Comparison of ENCODE assay signal across 24 cellular contexts in genomic region chr2:97707428-97708380, GRCh38. TPM values are rescaled to one million over a fixed set of nuclear protein-coding genes. Genes with fewer than 3 reads are reported as not detected.
DNase-seq lines count a peak whose midpoint lies in the region; TF ChIP-seq lines count a peak whose summit lies in the region.
"Had no signal": no experiment of that assay in that cellular context is flagged by ENCODE, and none has a peak within 500 bp of the region (broad histone marks: within the 10 kb centered on the region; RNA-seq: fewer than 3 reads in every experiment).

No MANE protein-coding gene starts in this region.

- H3K4me2 ChIP-seq in BLaER1 = peak overlapping the region; percentile 74

- H3K4me1 Mint-ChIP-seq in endodermal cell (peaks cover 26% of the 10 kb centered on the region), nephron progenitor cell (peaks cover 24% of the 10 kb centered on the region)

- in situ Hi-C loops in KBM-7 (cut with MboI; ENCODE audit: low pct_unique_long_range_greater_than_20kb, low sequenced_read_pairs) = no loop called here

- H3K27ac Mint-ChIP-seq in endodermal cell (no peak overlapping the region), nephron progenitor cell (peak overlapping the region; percentile 29)
- H3K27ac Mint-ChIP-seq: memory B cell; natural killer cell treated with Interleukin-12 subunit alpha and Interleukin-12 subunit beta and Interleukin-15 and Interleukin-18, amount 100 ng/mL, for 72 hours; T-helper 17 cell had no signal

- H3K4me1 ChIP-seq in BLaER1 (peaks cover 83% of the 10 kb centered on the region), endodermal cell (ENCODE audit: control insufficient read depth, insufficient read depth, low read length) (peaks cover 19% of the 10 kb centered on the region)
- H3K4me1 ChIP-seq: psoas muscle, SJCRH30, vagina had no signal

- TF ChIP-seq CTCF in endodermal cell (conservative IDR thresholded peaks at IDR 0.05) (no peak), nephron progenitor cell (IDR thresholded peaks at IDR 0.05) (no peak)

- H3K27me3 ChIP-seq in BLaER1 = no peaks in the 10 kb centered on the region
- H3K27me3 ChIP-seq in endodermal cell (ENCODE audit: control insufficient read depth, insufficient read depth, low read length, poor library complexity, severe bottlenecking) = no peaks in the 10 kb centered on the region
- H3K27me3 ChIP-seq: SJCRH30, vagina had no signal

- no peaks in the 10 kb centered on the region for H3K36me3 ChIP-seq in BLaER1
- H3K36me3 ChIP-seq in endodermal cell (ENCODE audit: control insufficient read depth, insufficient read depth, low read length) = no peaks in the 10 kb centered on the region
- H3K36me3 ChIP-seq: SJCRH30, vagina had no signal

- H4K20me1 ChIP-seq in BLaER1 = no peaks in the 10 kb centered on the region

- 94% methylated on average over 12 to 14 of the region's 14 CpGs for WGBS in endodermal cell (ENCODE audit: insufficient coverage in 1 of 2, insufficient read length in 1 of 2), 2 experiments

- H3K27me3 Mint-ChIP-seq in endodermal cell (ENCODE audit: insufficient read depth) = no peaks in the 10 kb centered on the region
- peaks cover 8% of the 10 kb centered on the region for H3K27me3 Mint-ChIP-seq in nephron progenitor cell (ENCODE audit: low read depth, poor library complexity)
- H3K27me3 Mint-ChIP-seq: natural killer cell treated with Interleukin-12 subunit alpha and Interleukin-12 subunit beta and Interleukin-15 and Interleukin-18, amount 100 ng/mL, for 72 hours; T-helper 17 cell had no signal

- H3K36me3 Mint-ChIP-seq in endodermal cell (ENCODE audit: low read depth) = peaks cover 2% of the 10 kb centered on the region
- no peaks in the 10 kb centered on the region for H3K36me3 Mint-ChIP-seq in nephron progenitor cell (ENCODE audit: low read depth)
- H3K36me3 Mint-ChIP-seq: memory B cell; natural killer cell treated with Interleukin-12 subunit alpha and Interleukin-12 subunit beta and Interleukin-15 and Interleukin-18, amount 100 ng/mL, for 72 hours had no signal

- H3K27ac ChIP-seq in BLaER1 (peak overlapping the region; percentile 61), endodermal cell (ENCODE audit: low read depth, low read length) (no peak overlapping the region)
- H3K27ac ChIP-seq: psoas muscle, SJCRH30, vagina had no signal

- H3K4me3 ChIP-seq in BLaER1 (no peak overlapping the region), endodermal cell (ENCODE audit: low read length) (no peak overlapping the region)
- H3K4me3 ChIP-seq: psoas muscle, SJCRH30, vagina had no signal

- H3K9ac ChIP-seq in BLaER1 (peak overlapping the region; percentile 1; the same call in 1 of the 2 replicates), endodermal cell (ENCODE audit: extremely low read depth, low read length, poor library complexity, severe bottlenecking) (no peak overlapping the region)

- no peaks in the 10 kb centered on the region for H3K9me3 ChIP-seq in BLaER1
- no peaks in the 10 kb centered on the region for H3K9me3 ChIP-seq in endodermal cell (ENCODE audit: control insufficient read depth, low read length)
- H3K9me3 ChIP-seq: psoas muscle, SJCRH30, vagina had no signal

- peaks cover 2% of the 10 kb centered on the region for H3K9me3 Mint-ChIP-seq in endodermal cell
- no peaks in the 10 kb centered on the region for H3K9me3 Mint-ChIP-seq in nephron progenitor cell
- H3K9me3 Mint-ChIP-seq: memory B cell; natural killer cell treated with Interleukin-12 subunit alpha and Interleukin-12 subunit beta and Interleukin-15 and Interleukin-18, amount 100 ng/mL, for 72 hours had no signal

- DNase-seq in HT-29 (ENCODE audit: low spot score) (peak; percentile 31), endodermal cell (peak; percentile 36), nephron progenitor cell (no peak), NOMO-1 treated with DMSO at 0.1 percent for 48 hours (lab: John Stamatoyannopoulos, UW; ENCODE audit: unreplicated experiment) (no peak), KBM-7 (no peak), KG1 (lab: John Stamatoyannopoulos, UW) (no peak)
- DNase-seq in NK-92 treated with Interleukin-12 subunit alpha and Interleukin-12 subunit beta, amount 100 ng/mL, for 24 hours (lab: John Stamatoyannopoulos, UW) = no peak
- DNase-seq: activated effector memory CD4-positive, alpha-beta T cell treated with Interleukin-2 at 50 U/mL for 16 hours; dermis blood vessel endothelial cell; DMS153; foreskin fibroblast; GDM1; NCI-H1436; NCI-H2171; NCI-H69; psoas muscle; SJCRH30; stimulated activated CD4-positive, alpha-beta T cell treated with anti-CD3 and anti-CD28 coated beads, Interleukin-4, amount 100 ng/mL, for 24 hours; T-helper 17 cell had no signal

- H3K4me3 Mint-ChIP-seq in endodermal cell (no peak overlapping the region), nephron progenitor cell (no peak overlapping the region)
- H3K4me3 Mint-ChIP-seq: memory B cell; natural killer cell treated with Interleukin-12 subunit alpha and Interleukin-12 subunit beta and Interleukin-15 and Interleukin-18, amount 100 ng/mL, for 72 hours; T-helper 17 cell had no signal

RNA-seq across cellular contexts. Expression of gene ZAP70, which starts 5.7 kb away (rescaled TPM):
- 1.8 TPM in 1 of 2 replicates, not detected in the other for total RNA-seq in HT-29 (2014; rRNA removed; shearing (Covaris generic))
- 10 to 100 TPM in 1 of 2 donors, 1 to 10 TPM in 1; 8.3 to 10.4 TPM for total RNA-seq in endodermal cell
- 1.8 TPM for polyA plus RNA-seq in endodermal cell (2013, experiment 1 of 2)
- polyA plus RNA-seq in endodermal cell (2013, experiment 2 of 2) = 3.1 TPM
- total RNA-seq: bronchial epithelial cell, dermis blood vessel endothelial cell had no signal

RNA-seq across cellular contexts. Expression of gene C2orf92, which starts 38.2 kb away (rescaled TPM):
- 1.9 and 2.2 TPM in 2 replicates for total RNA-seq in HT-29 (2014; rRNA removed; shearing (Covaris generic))
- 10 to 100 TPM; 12.5 to 17.4 TPM for total RNA-seq in endodermal cell
- 7.2 TPM for polyA plus RNA-seq in endodermal cell (2013, experiment 1 of 2)
- polyA plus RNA-seq in endodermal cell (2013, experiment 2 of 2) = 7.0 TPM

RNA-seq across cellular contexts. Expression of gene ACTR1B, which starts 43.9 kb away (rescaled TPM):
- 61.6 and 66.7 TPM in 2 replicates for total RNA-seq in HT-29 (2014; rRNA removed; shearing (Covaris generic))
- total RNA-seq in endodermal cell = 10 to 100 TPM; 71.8 to 75.0 TPM
- 71.7 TPM for polyA plus RNA-seq in endodermal cell (2013, experiment 1 of 2)
- 68.6 TPM for polyA plus RNA-seq in endodermal cell (2013, experiment 2 of 2)

Comparison
In these comparisons a context has a peak if more than half of its experiments do, and no peak if none do; other contexts are left out.
1. DNase-seq: peak in HT-29 (single experiment) and endodermal cell (single experiment); none in nephron progenitor cell (single experiment), NOMO-1 treated with DMSO at 0.1 percent for 48 hours (single experiment), KBM-7 (single experiment), NK-92 treated with Interleukin-12 subunit alpha and Interleukin-12 subunit beta, amount 100 ng/mL, for 24 hours (single experiment) and KG1 (single experiment).